12 cellular contexts compared by ENCODE assay signal in genomic region chr5:178123987-178124925, GRCh38. TPM values are rescaled to one million over a fixed set of nuclear protein-coding genes. Genes with fewer than 3 reads are reported as not detected.
DNase-seq lines count a peak whose midpoint lies in the region; ATAC-seq and TF ChIP-seq lines count a peak whose summit lies in the region.
"Had no signal": no experiment of that assay in that cellular context is flagged by ENCODE, and none has a peak within 500 bp of the region (broad histone marks: within the 10 kb centered on the region; RNA-seq: fewer than 3 reads in every experiment).

No MANE protein-coding gene starts in this region.

- H3K36me3 ChIP-seq in Caco-2 (ENCODE audit: control insufficient read depth, insufficient read depth, low read length): no peaks in the 10 kb centered on the region
- H3K36me3 ChIP-seq in IMR-90 (ENCODE audit: control insufficient read depth, insufficient read depth, low read length): no peaks in the 10 kb centered on the region
- peaks cover 18 to 19% of the 10 kb centered on the region in 2 experiments for H3K36me3 ChIP-seq in trophoblast cell (ENCODE audit: control insufficient read depth in 1 of 2, insufficient read depth in 2 of 2, low read length in 2 of 2)

- POLR2A ChIA-PET in Caco-2 (lab: Charles Lee): interaction anchor here (0.5 to 1.0 kb wide), 2 partner anchors 9 to 29 kb away, joined by 3 to 9 read pairs; partner anchors contain the start of gene NHP2
- POLR2A ChIA-PET in IMR-90 (lab: Charles Lee; ENCODE audit: unreplicated experiment): no interaction called here

- in situ Hi-C loops in IMR-90 (cut with MboI; ENCODE audit: low sequenced_read_pairs): no loop called here

- H2AK9ac ChIP-seq in IMR-90 (replicated peaks; ENCODE audit: low read depth, low read length, poor library complexity): peak overlapping the region; percentile 28

- H2BK5ac ChIP-seq in IMR-90 (ENCODE audit: low read depth, low read length, poor library complexity, severe bottlenecking) (no peak overlapping the region), trophoblast cell (ENCODE audit: low read depth, low read length, poor library complexity) (no peak overlapping the region)

- no peak for TF ChIP-seq POLR2A in IMR-90 (IDR thresholded peaks at IDR 0.05; ENCODE audit: low read depth, low read length)

- no peak overlapping the region for H3K4ac ChIP-seq in IMR-90 (ENCODE audit: low read depth, low read length)
- no peak overlapping the region for H3K4ac ChIP-seq in trophoblast cell (ENCODE audit: low read depth, low read length)

- H2AK5ac ChIP-seq in IMR-90 (ENCODE audit: low read depth, low read length) (no peak overlapping the region), trophoblast cell (ENCODE audit: low read length) (peak overlapping the region; percentile 42)

- H3K9me3 Mint-ChIP-seq in Caco-2 (ENCODE audit: unreplicated experiment): no peaks in the 10 kb centered on the region

- H3K4me1 ChIP-seq in Caco-2 (peaks cover 12% of the 10 kb centered on the region; the same call in 1 of the 2 replicates), IMR-90 (ENCODE audit: control insufficient read depth, insufficient read depth, low read length) (peaks cover 6% of the 10 kb centered on the region; the same call in 1 of the 2 replicates), foreskin keratinocyte (peaks cover 3% of the 10 kb centered on the region), trophoblast cell (ENCODE audit: control insufficient read depth in 1 of 2, insufficient read depth in 2 of 2, low read length in 2 of 2) (peaks cover 20 to 24% of the 10 kb centered on the region in 2 experiments)

- no peak overlapping the region for H3K4me3 ChIP-seq in Caco-2 (ENCODE audit: low read depth, low read length)
- no peak overlapping the region for H3K4me3 ChIP-seq in IMR-90 (ENCODE audit: insufficient read depth, low read depth, low read length)
- H3K4me3 ChIP-seq in trophoblast cell (ENCODE audit: low read depth, low read length): no peak overlapping the region

- WGBS in IMR-90 (ENCODE audit: extremely low coverage in 2 of 2, insufficient read length in 1 of 2), 2 experiments: 79% methylated on average over 7 of the region's 17 CpGs; no CpG with 5 or more reads in 1 of the 2 experiments
- WGBS in trophoblast cell (ENCODE audit: extremely low coverage, insufficient coverage, insufficient read length): no CpG with 5 or more reads among the region's 17 CpGs

- H2BK20ac ChIP-seq in IMR-90 (ENCODE audit: low read depth, low read length): no peak overlapping the region

- no peaks in the 10 kb centered on the region for H3K79me1 ChIP-seq in IMR-90 (ENCODE audit: low read depth in 1 of 2, low read length in 2 of 2)
- H3K79me1 ChIP-seq in trophoblast cell (ENCODE audit: low read length): peaks cover 6% of the 10 kb centered on the region

- H3K23ac ChIP-seq in IMR-90 (ENCODE audit: low read depth, low read length) (no peak overlapping the region), trophoblast cell (ENCODE audit: low read length) (no peak overlapping the region)

- no peak for ATAC-seq in IMR-90 (ENCODE audit: low read depth)
- peak; percentile 39 for ATAC-seq in foreskin keratinocyte
- ATAC-seq in HG02642 (IDR thresholded peaks at IDR 0.05; ENCODE audit: poor library complexity, unreplicated experiment): no peak

- no peak overlapping the region for H4K12ac ChIP-seq in trophoblast cell (ENCODE audit: low read depth, low read length)

- peaks cover 11% of the 10 kb centered on the region for H3K36me3 Mint-ChIP-seq in Caco-2 (ENCODE audit: insufficient read depth, unreplicated experiment)

- H3K27ac ChIP-seq in IMR-90 (ENCODE audit: insufficient read depth, low read length) (no peak overlapping the region), foreskin keratinocyte (no peak overlapping the region), trophoblast cell (ENCODE audit: low read depth, low read length) (peak overlapping the region; percentile 2)

- intact Hi-C loops in Caco-2 (cut with micrococcal nuclease; ENCODE audit: unreplicated experiment) (no loop called here), IMR-90 (cut with micrococcal nuclease) (no loop called here)

- no peak overlapping the region for H3K4me2 ChIP-seq in IMR-90 (ENCODE audit: low read depth, low read length)
- H3K4me2 ChIP-seq in trophoblast cell (ENCODE audit: low read length): no peak overlapping the region

- no peak overlapping the region for H2BK120ac ChIP-seq in IMR-90 (ENCODE audit: low read depth, low read length)
- H2BK120ac ChIP-seq in trophoblast cell (ENCODE audit: insufficient read depth, low read length, poor library complexity): peak overlapping the region; percentile 46

- H3K27me3 ChIP-seq in Caco-2 (replicated peaks; ENCODE audit: control insufficient read depth, insufficient read depth, low read length): no peaks in the 10 kb centered on the region
- peaks cover 5% of the 10 kb centered on the region for H3K27me3 ChIP-seq in IMR-90 (ENCODE audit: control insufficient read depth, insufficient read depth, low read length)
- H3K27me3 ChIP-seq in foreskin keratinocyte: no peaks in the 10 kb centered on the region
- no peaks in the 10 kb centered on the region for H3K27me3 ChIP-seq in trophoblast cell (ENCODE audit: insufficient read depth, low read length)

- peak; percentile 76 to 82 for DNase-seq in Caco-2
- no peak for DNase-seq in IMR-90
- DNase-seq in foreskin keratinocyte: no peak
- peak; percentile 87 to 88 for DNase-seq in trophoblast cell
- no peak for DNase-seq in CD1c-positive myeloid dendritic cell (ENCODE audit: extremely low spot score)
- DNase-seq in NCI-H1694 treated with DMSO at 0.1 percent for 48 hours (lab: John Stamatoyannopoulos, UW): no peak
- DNase-seq: activated CD4-positive, alpha-beta T cell treated with anti-CD3 and anti-CD28 coated beads, Interleukin-2, amount 50 U/mL, for 4 hours; activated effector memory CD4-positive, alpha-beta T cell treated with anti-CD3 and anti-CD28 coated beads, Interleukin-2, amount 50 U/mL, for 16 hours; NCI-H187 treated with DMSO at 0.1 percent for 48 hours; NCI-H748 treated with DMSO at 0.1 percent for 48 hours; T-helper 9 cell had no signal

- no peak for TF ChIP-seq CTCF in Caco-2 (IDR thresholded peaks at IDR 0.05; ENCODE audit: insufficient read depth in 1 of 2, low read depth in 1 of 2, low read length in 1 of 2, severe bottlenecking in 1 of 2, unreplicated experiment in 1 of 2)
- no peak for TF ChIP-seq CTCF in IMR-90 (conservative IDR thresholded peaks at IDR 0.05; ENCODE audit: low read depth, low read length)
- no peak for TF ChIP-seq CTCF in foreskin keratinocyte (conservative IDR thresholded peaks at IDR 0.05)

- peak overlapping the region; percentile 27 for H2BK12ac ChIP-seq in trophoblast cell (ENCODE audit: low read length)

- no peaks in the 10 kb centered on the region for H3K79me2 ChIP-seq in trophoblast cell (ENCODE audit: control insufficient read depth, insufficient read depth, low read length, poor library complexity)

- dilution Hi-C loops in IMR-90 (cut with HindIII; ENCODE audit: low sequenced_read_pairs, unreplicated experiment): no loop called here

- no peak for TF ChIP-seq RAD21 in IMR-90 (IDR thresholded peaks at IDR 0.05; ENCODE audit: low read length)

- no peaks in the 10 kb centered on the region; the same call in 1 of the 2 replicates for H4K20me1 ChIP-seq in IMR-90 (ENCODE audit: insufficient read depth, low read length)

- H3K27me3 Mint-ChIP-seq in Caco-2 (ENCODE audit: insufficient read depth, unreplicated experiment): no peaks in the 10 kb centered on the region

- H2BK15ac ChIP-seq in IMR-90 (ENCODE audit: low read depth, low read length): no peak overlapping the region

- no TSS peak for BruUV-seq in Caco-2 (replicated peaks; lab: Mats Ljungman, UMichigan)
- BruUV-seq in IMR-90 (replicated peaks; lab: Mats Ljungman, UMichigan): no TSS peak

- no peaks in the 10 kb centered on the region for H3K9me1 ChIP-seq in IMR-90 (ENCODE audit: insufficient read depth, low read length)

- H2AFZ ChIP-seq in IMR-90 (replicated peaks; ENCODE audit: low read length, poor library complexity) (peak overlapping the region; percentile 11), trophoblast cell (ENCODE audit: insufficient read depth, low read length, poor library complexity) (no peak overlapping the region)

- no peak overlapping the region for H3K18ac ChIP-seq in IMR-90 (ENCODE audit: low read depth, low read length)
- peak overlapping the region; percentile 68 for H3K18ac ChIP-seq in trophoblast cell (ENCODE audit: low read length)

- H3K4me3 Mint-ChIP-seq in Caco-2 (ENCODE audit: unreplicated experiment): no peak overlapping the region

- H3K9ac ChIP-seq in IMR-90 (ENCODE audit: low read depth, low read length) (no peak overlapping the region), trophoblast cell (ENCODE audit: low read length) (no peak overlapping the region)

- H4K91ac ChIP-seq in IMR-90 (ENCODE audit: insufficient read depth, low read depth, low read length): no peak overlapping the region
- peak overlapping the region; percentile 62 for H4K91ac ChIP-seq in trophoblast cell (ENCODE audit: low read depth, low read length)

- H4K5ac ChIP-seq in IMR-90 (ENCODE audit: low read depth, low read length): no peak overlapping the region

- H3K56ac ChIP-seq in IMR-90 (ENCODE audit: extremely low read depth, insufficient read depth, low read length): no peak overlapping the region

- H3K9me3 ChIP-seq in Caco-2 (no peaks in the 10 kb centered on the region), IMR-90 (ENCODE audit: control insufficient read depth, insufficient read depth, low read length) (no peaks in the 10 kb centered on the region), trophoblast cell (ENCODE audit: insufficient read depth, low read depth, low read length) (no peaks in the 10 kb centered on the region)

- H3K27ac Mint-ChIP-seq in Caco-2 (ENCODE audit: unreplicated experiment): peak overlapping the region; percentile 40

- CTCF ChIA-PET in Caco-2 (lab: Charles Lee) (interaction anchor here (0.5 to 1.3 kb wide), 2 partner anchors 22 to 39 kb away, joined by 3 to 4 read pairs; no protein-coding TSS in a partner anchor), IMR-90 (lab: Yijun Ruan, JAX) (interaction anchor here (1.1 kb wide), 1 partner anchor 18 kb away, joined by 3 read pairs; no protein-coding TSS in a partner anchor)

- H3K14ac ChIP-seq in IMR-90 (replicated peaks; ENCODE audit: low read depth, low read length) (no peak overlapping the region), trophoblast cell (ENCODE audit: low read length) (no peak overlapping the region)

- no peaks in the 10 kb centered on the region for H3K4me1 Mint-ChIP-seq in Caco-2 (ENCODE audit: low read depth, unreplicated experiment)

- H4K8ac ChIP-seq in IMR-90 (ENCODE audit: low read depth in 2 of 2, low read length in 2 of 2) (no peak overlapping the region), trophoblast cell (ENCODE audit: low read depth, low read length) (no peak overlapping the region)

RNA-seq across cellular contexts. Expression of gene RMND5B, which starts 6.6 kb away (rescaled TPM):
- total RNA-seq in Caco-2 (2022) (45.6 and 48.4 TPM in 2 replicates), IMR-90 (2012; rRNA removed) (11.7 and 14.0 TPM in 2 replicates), foreskin keratinocyte (23.6 and 24.0 TPM in 2 replicates)
- polyA plus RNA-seq in IMR-90 (2012; rRNA removed) (19.5 and 21.6 TPM in 2 replicates), foreskin keratinocyte (23.8 and 24.1 TPM in 2 replicates)
- 17.7 and 18.8 TPM in 2 replicates for polyA plus RNA-seq in IMR-90 (2012; cell fraction: cytosol; rRNA removed)
- polyA plus RNA-seq in IMR-90 (2012; cell fraction: nucleus; rRNA removed; ENCODE audit: low replicate concordance): 31.0 and 42.5 TPM in 2 replicates
- polyA plus RNA-seq in trophoblast cell (2013): 12.7 and 13.7 TPM in 2 replicates

RNA-seq across cellular contexts. Expression of gene N4BP3, which starts 10.9 kb away (rescaled TPM):
- total RNA-seq in Caco-2 (2022) (2.9 and 3.2 TPM in 2 replicates), IMR-90 (2012; rRNA removed) (under 0.01 and 0.18 TPM in 2 replicates), foreskin keratinocyte (3.6 TPM in 2 replicates)
- polyA plus RNA-seq in IMR-90 (2012; rRNA removed) (0.14 and 0.16 TPM in 2 replicates), foreskin keratinocyte (2.7 and 2.9 TPM in 2 replicates)
- 0.10 and 0.16 TPM in 2 replicates for polyA plus RNA-seq in IMR-90 (2012; cell fraction: cytosol; rRNA removed)
- 0.19 and 0.30 TPM in 2 replicates for polyA plus RNA-seq in IMR-90 (2012; cell fraction: nucleus; rRNA removed; ENCODE audit: low replicate concordance)
- polyA plus RNA-seq in trophoblast cell (2013): 3.0 and 3.2 TPM in 2 replicates

RNA-seq across cellular contexts. Expression of gene NHP2, which starts 29.4 kb away (rescaled TPM):
- total RNA-seq in Caco-2 (2022) (127 and 142 TPM in 2 replicates), IMR-90 (2012; rRNA removed) (278 and 302 TPM in 2 replicates), foreskin keratinocyte (187 and 215 TPM in 2 replicates)
- polyA plus RNA-seq in IMR-90 (2012; rRNA removed) (180 and 207 TPM in 2 replicates), foreskin keratinocyte (339 and 347 TPM in 2 replicates)
- 281 and 300 TPM in 2 replicates for polyA plus RNA-seq in IMR-90 (2012; cell fraction: cytosol; rRNA removed)
- polyA plus RNA-seq in IMR-90 (2012; cell fraction: nucleus; rRNA removed; ENCODE audit: low replicate concordance): 73.8 and 99.0 TPM in 2 replicates
- 123 TPM in 2 replicates for polyA plus RNA-seq in trophoblast cell (2013)

Comparison
In these comparisons a context has a peak if more than half of its experiments do, and no peak if none do; other contexts are left out.
1. DNase-seq: peak in Caco-2 (2 of 2) and trophoblast cell (2 of 2); none in IMR-90 (single experiment), foreskin keratinocyte (0 of 2), CD1c-positive myeloid dendritic cell (single experiment) and NCI-H1694 treated with DMSO at 0.1 percent for 48 hours (single experiment).